In genomic region chr6:42452171-42453026, GRCh38 we compare ENCODE assay signal across 8 cellular contexts. TPM values are rescaled to one million over a fixed set of nuclear protein-coding genes. Genes with fewer than 3 reads are reported as not detected.
DNase-seq lines count a peak whose midpoint lies in the region; ATAC-seq and TF ChIP-seq lines count a peak whose summit lies in the region.

No MANE protein-coding gene starts in this region.

- H3K79me2 ChIP-seq in PC-9 (ENCODE audit: low read depth): peaks cover 39% of the 10 kb centered on the region

- H3K9ac ChIP-seq in HUES48 (ENCODE audit: low read depth, low read length): peak overlapping the region; percentile 89

- intact Hi-C loops in PC-9 (cut with micrococcal nuclease; ENCODE audit: unreplicated experiment): loop anchor here (2.0 to 5.0 kb wide), 4 partner anchors 80 to 236 kb away; partner anchors contain the start of gene MRPS10
- intact Hi-C loops in upper lobe of right lung (cut with DNase I): no loop called here

- DNase-seq in PC-9 (peak; percentile 68 to 73), fibroblast of pulmonary artery (ENCODE audit: low read depth) (peak; percentile 77), upper lobe of right lung (peak; percentile 81)
- peak; percentile 33 for DNase-seq in activated T-helper 9 cell treated with anti-CD3 and anti-CD28 coated beads, Interleukin-2, amount 50 U/mL, for 16 hours (ENCODE audit: low read depth)
- no peak for DNase-seq in natural killer cell treated with Interleukin-12 subunit alpha and Interleukin-12 subunit beta and Interleukin-15 and Interleukin-18, amount 100 ng/mL, for 72 hours (ENCODE audit: low spot score)

- TSS peak; percentile 51 for BruUV-seq in PC-9 (replicated peaks; lab: Mats Ljungman, UMichigan)

- H3K36me3 Mint-ChIP-seq in natural killer cell treated with Interleukin-12 subunit alpha and Interleukin-12 subunit beta and Interleukin-15 and Interleukin-18, amount 100 ng/mL, for 72 hours: no peaks in the 10 kb centered on the region

- no peaks in the 10 kb centered on the region for H3K9me3 Mint-ChIP-seq in natural killer cell treated with Interleukin-12 subunit alpha and Interleukin-12 subunit beta and Interleukin-15 and Interleukin-18, amount 100 ng/mL, for 72 hours

- H3K27ac ChIP-seq in C4-2B (peak overlapping the region; percentile 96), HUES48 (ENCODE audit: low read depth, low read length) (peak overlapping the region; percentile 97), PC-9 (peak overlapping the region; percentile 69), upper lobe of right lung (peak overlapping the region; percentile 82)

- peak overlapping the region; percentile 99 for H3K4me3 Mint-ChIP-seq in natural killer cell treated with Interleukin-12 subunit alpha and Interleukin-12 subunit beta and Interleukin-15 and Interleukin-18, amount 100 ng/mL, for 72 hours

- H3K27me3 Mint-ChIP-seq in natural killer cell treated with Interleukin-12 subunit alpha and Interleukin-12 subunit beta and Interleukin-15 and Interleukin-18, amount 100 ng/mL, for 72 hours: no peaks in the 10 kb centered on the region

- H3K36me3 ChIP-seq in HUES48 (ENCODE audit: control insufficient read depth, insufficient read depth, low read length) (no peaks in the 10 kb centered on the region), PC-9 (ENCODE audit: low read depth) (no peaks in the 10 kb centered on the region), upper lobe of right lung (no peaks in the 10 kb centered on the region)

- H3K4me2 ChIP-seq in PC-9: peak overlapping the region; percentile 99

- H3K9me2 ChIP-seq in PC-9 (ENCODE audit: insufficient read depth): no peaks in the 10 kb centered on the region

- H3K4me1 Mint-ChIP-seq in natural killer cell treated with Interleukin-12 subunit alpha and Interleukin-12 subunit beta and Interleukin-15 and Interleukin-18, amount 100 ng/mL, for 72 hours (ENCODE audit: low read depth in 2 of 2): peaks cover 46 to 51% of the 10 kb centered on the region in 2 donors

- peak overlapping the region; percentile 87 for H2AFZ ChIP-seq in PC-9

- ATAC-seq in GM19351 (IDR thresholded peaks at IDR 0.05; ENCODE audit: unreplicated experiment) (peak; percentile 34), upper lobe of right lung (peak; percentile 69)
- ATAC-seq in natural killer cell treated with Interleukin-12 subunit alpha and Interleukin-12 subunit beta and Interleukin-15 and Interleukin-18, amount 100 ng/mL, for 72 hours: peak; percentile 65 to 73

- H3K4me3 ChIP-seq in HUES48 (ENCODE audit: low read depth, low read length): peak overlapping the region; percentile 96
- H3K4me3 ChIP-seq in PC-9: peak overlapping the region; percentile 77
- H3K4me3 ChIP-seq in fibroblast of pulmonary artery (replicated peaks; ENCODE audit: low read depth, low read length): peak overlapping the region; percentile 71
- H3K4me3 ChIP-seq in upper lobe of right lung: peak overlapping the region; percentile 85

- peaks cover 6% of the 10 kb centered on the region; the same call in 1 of the 2 replicates for H3F3A ChIP-seq in PC-9 (ENCODE audit: insufficient read depth, low read depth)

- H3K4me1 ChIP-seq in HUES48 (ENCODE audit: control insufficient read depth, insufficient read depth, low read length) (peaks cover 42% of the 10 kb centered on the region), PC-9 (replicated peaks; ENCODE audit: insufficient read depth) (peaks cover 19% of the 10 kb centered on the region), upper lobe of right lung (peaks cover 24% of the 10 kb centered on the region)

- no peaks in the 10 kb centered on the region for H3K9me3 ChIP-seq in HUES48 (ENCODE audit: control insufficient read depth, insufficient read depth, low read length)
- H3K9me3 ChIP-seq in PC-9 (ENCODE audit: insufficient read depth, low read depth): no peaks in the 10 kb centered on the region
- H3K9me3 ChIP-seq in upper lobe of right lung: no peaks in the 10 kb centered on the region

- no peaks in the 10 kb centered on the region for H4K20me1 ChIP-seq in PC-9 (ENCODE audit: insufficient read depth)

- POLR2A ChIA-PET in PC-9 (lab: Charles Lee; ENCODE audit: unreplicated experiment): interaction anchor here (0.6 to 1.1 kb wide), 15 partner anchors 10 to 491 kb away, joined by 3 to 27 read pairs (median 8); partner anchors contain the start of gene C6orf132

- CTCF ChIA-PET in PC-9 (lab: Charles Lee): interaction anchor here (0.7 to 1.2 kb wide), 2 partner anchors 79 to 654 kb away, joined by 3 to 8 read pairs; no protein-coding TSS in a partner anchor

- H3K27ac Mint-ChIP-seq in natural killer cell treated with Interleukin-12 subunit alpha and Interleukin-12 subunit beta and Interleukin-15 and Interleukin-18, amount 100 ng/mL, for 72 hours: peak overlapping the region; percentile 85 to 98

- no peak for TF ChIP-seq CTCF in C4-2B (conservative IDR thresholded peaks at IDR 0.05)
- TF ChIP-seq CTCF in PC-9 (conservative IDR thresholded peaks at IDR 0.05): no peak
- TF ChIP-seq CTCF in fibroblast of pulmonary artery (IDR thresholded peaks at IDR 0.05; ENCODE audit: low read length, missing control alignments): no peak
- no peak for TF ChIP-seq CTCF in upper lobe of right lung (IDR thresholded peaks at IDR 0.05)

- H3K27me3 ChIP-seq in HUES48 (ENCODE audit: control insufficient read depth, insufficient read depth, low read length) (no peaks in the 10 kb centered on the region), PC-9 (ENCODE audit: insufficient read depth, low read depth) (no peaks in the 10 kb centered on the region), upper lobe of right lung (no peaks in the 10 kb centered on the region)

RNA-seq across cellular contexts. Expression of gene TRERF1, which starts 0.7 kb away (rescaled TPM):
- total RNA-seq in PC-9 (2021) (12.3 and 14.5 TPM in 2 replicates), upper lobe of right lung (3.8 TPM)
- 10 to 100 TPM; 33.2 to 35.3 TPM for total RNA-seq in natural killer cell treated with Interleukin-12 subunit alpha and Interleukin-12 subunit beta and Interleukin-15 and Interleukin-18, amount 100 ng/mL, for 72 hours
